In genomic region chr11:2950825-2951224, GRCh38 we compare ENCODE assay signal across 19 cellular contexts. TPM values are rescaled to one million over a fixed set of nuclear protein-coding genes. Genes with fewer than 3 reads are reported as not detected.
DNase-seq lines count a peak whose midpoint lies in the region; ATAC-seq, FAIRE-seq and TF ChIP-seq lines count a peak whose summit lies in the region.
"Had no signal": no experiment of that assay in that cellular context is flagged by ENCODE, and none has a peak within 500 bp of the region (broad histone marks: within the 10 kb centered on the region; RNA-seq: fewer than 3 reads in every experiment).

No MANE protein-coding gene starts in this region.

- H3K9me1 ChIP-seq in K562 (ENCODE audit: control insufficient read depth, insufficient read depth, low read length): peaks cover 3% of the 10 kb centered on the region

- TF ChIP-seq EP300 in K562 (IDR thresholded peaks at IDR 0.05; ENCODE audit: low read length): no peak

- CTCF ChIA-PET in A673 (lab: Charles Lee): no interaction called here
- CTCF ChIA-PET in OCI-LY7 (lab: Charles Lee; ENCODE audit: unreplicated experiment): no interaction called here
- CTCF ChIA-PET in K562 (lab: Yijun Ruan, JAX; ENCODE audit: low intra/inter-chr PET ratio): no interaction called here

- 95% methylated on average over 1 of the region's 1 CpG for WGBS in K562 (ENCODE audit: insufficient coverage, low coverage, missing lambda C conversion rate)

- H3K9me3 ChIP-seq in A673 (ENCODE audit: low read depth, low read length, poor library complexity, severe bottlenecking) (no peaks in the 10 kb centered on the region), OCI-LY7 (ENCODE audit: low read length) (no peaks in the 10 kb centered on the region), K562 (replicated peaks; ENCODE audit: control insufficient read depth, insufficient read depth, low read depth, low read length) (no peaks in the 10 kb centered on the region)
- H3K9me3 ChIP-seq: heart right ventricle, left ventricle myocardium inferior, vagina had no signal

- H4K20me1 ChIP-seq in OCI-LY7 (ENCODE audit: insufficient read depth, low read length): no peaks in the 10 kb centered on the region
- H4K20me1 ChIP-seq in K562 (replicated peaks; ENCODE audit: control insufficient read depth, insufficient read depth, low read length): peaks cover 7% of the 10 kb centered on the region; the same call in 1 of the 2 replicates

- in situ Hi-C loops in K562 (cut with MboI): no loop called here

- H3K4me3 ChIP-seq in A673 (ENCODE audit: low read depth, low read length, poor library complexity, severe bottlenecking) (no peak overlapping the region), OCI-LY7 (ENCODE audit: low read depth, low read length, poor library complexity, severe bottlenecking) (no peak overlapping the region), K562 (no peak overlapping the region)
- H3K4me3 ChIP-seq: heart right ventricle, left ventricle myocardium inferior, vagina had no signal

- H3K4me3 Mint-ChIP-seq in natural killer cell treated with Interleukin-12 subunit alpha and Interleukin-12 subunit beta and Interleukin-15 and Interleukin-18, amount 100 ng/mL, for 72 hours: peak overlapping the region; percentile 9
- H3K4me3 Mint-ChIP-seq: activated CD4-positive, alpha-beta T cell treated with anti-CD3 and anti-CD28 coated beads, Interleukin-2, amount 10 ng/mL, durations not matched to agents 7 days and 5 days; brain; CD14-positive monocyte had no signal

- peaks cover 22 to 40% of the 10 kb centered on the region in 2 donors for H3K4me1 Mint-ChIP-seq in natural killer cell treated with Interleukin-12 subunit alpha and Interleukin-12 subunit beta and Interleukin-15 and Interleukin-18, amount 100 ng/mL, for 72 hours (ENCODE audit: low read depth in 2 of 2)

- H3K27ac ChIP-seq in A673 (ENCODE audit: low read depth, low read length, poor library complexity, severe bottlenecking) (peak overlapping the region; percentile 68), OCI-LY7 (ENCODE audit: low read depth, low read length, poor library complexity, severe bottlenecking) (no peak overlapping the region), K562 (ENCODE audit: extremely low read depth, low read depth, low read length) (no peak overlapping the region)
- H3K27ac ChIP-seq: left ventricle myocardium inferior, vagina had no signal

- H3K36me3 ChIP-seq in A673 (ENCODE audit: insufficient read depth, low read length, poor library complexity, severe bottlenecking) (peaks cover 72% of the 10 kb centered on the region), OCI-LY7 (ENCODE audit: insufficient read depth, low read length) (peaks cover 100% of the 10 kb centered on the region), K562 (ENCODE audit: control insufficient read depth, insufficient read depth, low read length) (peaks cover 99% of the 10 kb centered on the region)

- H3K4me1 ChIP-seq in A673 (ENCODE audit: insufficient read depth, low read length, poor library complexity, severe bottlenecking) (peaks cover 39% of the 10 kb centered on the region), OCI-LY7 (ENCODE audit: insufficient read depth, low read length, poor library complexity, severe bottlenecking) (no peaks in the 10 kb centered on the region), K562 (replicated peaks in 1 of 2; ENCODE audit: control insufficient read depth in 2 of 2, insufficient read depth in 2 of 2, low read length in 2 of 2) (peaks cover 0 to 9% of the 10 kb centered on the region in 2 experiments; a peak in 3 of 5 replicates)

- no peaks in the 10 kb centered on the region for H3K27me3 Mint-ChIP-seq in natural killer cell treated with Interleukin-12 subunit alpha and Interleukin-12 subunit beta and Interleukin-15 and Interleukin-18, amount 100 ng/mL, for 72 hours
- H3K27me3 Mint-ChIP-seq: activated CD4-positive, alpha-beta T cell treated with anti-CD3 and anti-CD28 coated beads, Interleukin-2, amount 10 ng/mL, durations not matched to agents 7 days and 5 days; brain had no signal

- H3K27me3 ChIP-seq in A673 (replicated peaks; ENCODE audit: insufficient read depth, low read depth, low read length, poor library complexity) (no peaks in the 10 kb centered on the region), K562 (ENCODE audit: control insufficient read depth in 2 of 2, insufficient read depth in 2 of 2, low read length in 2 of 2) (no peaks in the 10 kb centered on the region)
- H3K27me3 ChIP-seq: heart right ventricle, vagina had no signal

- peaks cover 21% of the 10 kb centered on the region for H3K36me3 Mint-ChIP-seq in natural killer cell treated with Interleukin-12 subunit alpha and Interleukin-12 subunit beta and Interleukin-15 and Interleukin-18, amount 100 ng/mL, for 72 hours

- no peak for DNase-seq in A673 (ENCODE audit: low spot score)
- no peak for DNase-seq in OCI-LY7 (ENCODE audit: low spot score)
- DNase-seq in K562 (ENCODE audit: extremely low read depth in 1 of 4, low spot score in 3 of 4): no peak
- no peak for DNase-seq in natural killer cell treated with Interleukin-12 subunit alpha and Interleukin-12 subunit beta and Interleukin-15 and Interleukin-18, amount 100 ng/mL, for 72 hours (ENCODE audit: low spot score)
- no peak for DNase-seq in NCI-H187 treated with DMSO at 0.1 percent for 48 hours (lab: John Stamatoyannopoulos, UW)
- no peak for DNase-seq in islet precursor cell
- DNase-seq in urothelium cell line (ENCODE audit: low spot score): no peak
- no peak for DNase-seq in NCI-H345 (lab: John Stamatoyannopoulos, UW)
- DNase-seq: activated CD4-positive, alpha-beta T cell treated with anti-CD3 and anti-CD28 coated beads, Interleukin-2, amount 10 ng/mL, durations not matched to agents 7 days and 5 days; activated T-cell treated with anti-CD3 and anti-CD28 coated beads for 4 hours; cortex of kidney; heart right ventricle; left ventricle myocardium inferior; NCI-H1417; NCI-H526 had no signal

- no peak for TF ChIP-seq RAD21 in K562 (CRISPR knock-in tag; conservative IDR thresholded peaks at IDR 0.05 in 1 of 2, IDR thresholded peaks at IDR 0.05 in 1 of 2)

- H3K79me2 ChIP-seq in OCI-LY7 (ENCODE audit: insufficient read depth, low read depth, low read length) (no peaks in the 10 kb centered on the region), K562 (ENCODE audit: control insufficient read depth, insufficient read depth, low read length) (peaks cover 6% of the 10 kb centered on the region; the same call in 2 of the 3 replicates)

- no peaks in the 10 kb centered on the region for H3K9me2 ChIP-seq in OCI-LY7 (ENCODE audit: insufficient read depth, low read length)

- H3K4me2 ChIP-seq in OCI-LY7 (ENCODE audit: low read length) (no peak overlapping the region), K562 (ENCODE audit: insufficient read depth, low read length) (no peak overlapping the region)

- ATAC-seq in K562: no peak
- no peak for ATAC-seq in natural killer cell treated with Interleukin-12 subunit alpha and Interleukin-12 subunit beta and Interleukin-15 and Interleukin-18, amount 100 ng/mL, for 72 hours
- ATAC-seq: activated naive CD4-positive, alpha-beta T cell treated with anti-CD3 and anti-CD28 coated beads, Interleukin-2, amount 50 U/mL, for 72 hours; heart right ventricle had no signal

- BruUV-seq in A673 (replicated peaks; lab: Mats Ljungman, UMichigan) (TSS peak; percentile 9), OCI-LY7 (replicated peaks; lab: Mats Ljungman, UMichigan) (TSS peak; percentile 2), K562 (replicated peaks; lab: Mats Ljungman, UMichigan) (no TSS peak)

- peak overlapping the region; percentile 72 to 79 for H3K27ac Mint-ChIP-seq in natural killer cell treated with Interleukin-12 subunit alpha and Interleukin-12 subunit beta and Interleukin-15 and Interleukin-18, amount 100 ng/mL, for 72 hours

- intact Hi-C loops in A673 (cut with micrococcal nuclease; ENCODE audit: unreplicated experiment) (no loop called here), OCI-LY7 (cut with micrococcal nuclease; ENCODE audit: unreplicated experiment) (no loop called here), K562 (cut with micrococcal nuclease) (no loop called here)

- H2AFZ ChIP-seq in OCI-LY7 (ENCODE audit: low read length) (no peak overlapping the region), K562 (ENCODE audit: low read depth, low read length) (no peak overlapping the region)

- POLR2A ChIA-PET in A673 (lab: Charles Lee; ENCODE audit: low non-redundant PET) (no interaction called here), OCI-LY7 (lab: Charles Lee) (no interaction called here), K562 (lab: Yijun Ruan, JAX) (interaction anchor here (0.5 to 1.0 kb wide), 2 partner anchors 9 to 152 kb away, joined by 4 to 5 read pairs; no protein-coding TSS in a partner anchor)

- H3K9ac ChIP-seq in K562 (ENCODE audit: insufficient read depth in 1 of 2, low read depth in 2 of 2, low read length in 2 of 2): no peak overlapping the region

- no peak for TF ChIP-seq POLR2A in K562 (conservative IDR thresholded peaks at IDR 0.05)

- H3K9me3 Mint-ChIP-seq in natural killer cell treated with Interleukin-12 subunit alpha and Interleukin-12 subunit beta and Interleukin-15 and Interleukin-18, amount 100 ng/mL, for 72 hours: no peaks in the 10 kb centered on the region
- H3K9me3 Mint-ChIP-seq: activated CD4-positive, alpha-beta T cell treated with anti-CD3 and anti-CD28 coated beads, Interleukin-2, amount 10 ng/mL, durations not matched to agents 7 days and 5 days; activated naive CD4-positive, alpha-beta T cell treated with anti-CD3 and anti-CD28 coated beads, Interleukin-2, amount 50 U/mL, for 72 hours; brain; CD14-positive monocyte had no signal

- no peak for TF ChIP-seq CTCF in A673 (conservative IDR thresholded peaks at IDR 0.05; ENCODE audit: low read depth, low read length)
- no peak for TF ChIP-seq CTCF in OCI-LY7 (conservative IDR thresholded peaks at IDR 0.05; ENCODE audit: low read length)
- no peak for TF ChIP-seq CTCF in K562 (IDR thresholded peaks at IDR 0.05 in 2 of 3, conservative IDR thresholded peaks at IDR 0.05 in 1 of 3; ENCODE audit: insufficient read depth in 2 of 3, low read depth in 1 of 3, low read length in 3 of 3)

- FAIRE-seq in K562 (lab: Jason Lieb, UNC): peak; percentile 6
- FAIRE-seq in urothelium cell line (lab: Jason Lieb, UNC): no peak

RNA-seq across cellular contexts. Expression of gene PHLDA2, which starts 21.6 kb away (rescaled TPM):
- total RNA-seq in A673 (2021): 25.0 and 33.7 TPM in 2 replicates
- 0.16 and 1.0 TPM in 2 replicates for total RNA-seq in OCI-LY7 (2014; rRNA removed; shearing (Covaris generic))
- 0.34 and 0.50 TPM in 2 replicates for total RNA-seq in OCI-LY7 (2022)
- total RNA-seq in K562 (2011; cell fraction: chromatin; rRNA removed; ENCODE audit: low replicate concordance): 3.2 and 7.8 TPM in 2 replicates
- total RNA-seq in K562 (2011; cell fraction: nucleolus; rRNA removed): 13.6 and 14.7 TPM in 2 replicates
- total RNA-seq in K562 (2011; cell fraction: nucleoplasm; rRNA removed): 5.4 and 5.7 TPM in 2 replicates
- 14.8 and 26.2 TPM in 2 replicates for total RNA-seq in K562 (2014; rRNA removed)
- total RNA-seq in K562 (2014; rRNA removed; fragmentation: Illumina TruSeq; extraction: Trizol): 0.70 and 0.76 TPM in 2 replicates
- 5.7 and 6.3 TPM in 2 replicates for total RNA-seq in K562 (2015; rRNA removed; fragmentation: Illumina TruSeq; extraction: Trizol)
- 42.4 and 43.2 TPM in 2 replicates for total RNA-seq in K562 (2021)
- polyA plus RNA-seq in K562 (2011; rRNA removed): 4.7 and 4.9 TPM in 2 replicates
- 19.3 and 101 TPM in 2 replicates for polyA plus RNA-seq in K562 (2011; cell fraction: cytosol; rRNA removed)
- 10.5 and 21.0 TPM in 2 replicates for polyA plus RNA-seq in K562 (2011; cell fraction: nucleus; rRNA removed)
- 26.8 and 31.0 TPM in 2 replicates for polyA plus RNA-seq in K562 (2012)
- 4.0 and 24.8 TPM in 2 replicates for polyA plus RNA-seq in K562 (2014; fragmentation: Illumina TruSeq; extraction: Trizol)
- polyA plus RNA-seq in K562 (2014; fragmentation: Nextera tagmentation; extraction: Ambion mirVana): under 1 TPM; 0.43 to 0.87 TPM
- polyA plus RNA-seq in K562 (2014; rRNA removed): 33.6 and 37.8 TPM in 2 replicates
- polyA minus RNA-seq in K562 (2011; rRNA and poly(A)+ RNA removed): 0.84 and 1.1 TPM in 2 replicates
- polyA minus RNA-seq in K562 (2011; cell fraction: cytosol; rRNA and poly(A)+ RNA removed): 14.8 and 27.2 TPM in 2 replicates
- polyA minus RNA-seq in K562 (2011; cell fraction: nucleus; rRNA and poly(A)+ RNA removed): 11.8 and 14.1 TPM in 2 replicates
- total RNA-seq in natural killer cell treated with Interleukin-12 subunit alpha and Interleukin-12 subunit beta and Interleukin-15 and Interleukin-18, amount 100 ng/mL, for 72 hours: 1 to 10 TPM; 3.0 to 4.5 TPM
- total RNA-seq: left ventricle myocardium inferior had no signal

RNA-seq across cellular contexts. Expression of gene NAP1L4, which starts 41.3 kb away (rescaled TPM):
- total RNA-seq in A673 (2021) (169 and 184 TPM in 2 replicates), OCI-LY7 (2022) (183 and 188 TPM in 2 replicates), K562 (2014; rRNA removed) (217 and 237 TPM in 2 replicates), K562 (2014; rRNA removed; fragmentation: Illumina TruSeq; extraction: Trizol) (179 and 210 TPM in 2 replicates), K562 (2015; rRNA removed; fragmentation: Illumina TruSeq; extraction: Trizol) (145 and 153 TPM in 2 replicates), K562 (2021) (167 and 180 TPM in 2 replicates)
- total RNA-seq in OCI-LY7 (2014; rRNA removed; shearing (Covaris generic)): 152 and 247 TPM in 2 replicates
- 200 and 559 TPM in 2 replicates for total RNA-seq in K562 (2011; cell fraction: chromatin; rRNA removed; ENCODE audit: low replicate concordance)
- 89.9 and 105 TPM in 2 replicates for total RNA-seq in K562 (2011; cell fraction: nucleolus; rRNA removed)
- total RNA-seq in K562 (2011; cell fraction: nucleoplasm; rRNA removed): 185 and 193 TPM in 2 replicates
- polyA plus RNA-seq in K562 (2011; rRNA removed) (145 and 176 TPM in 2 replicates), K562 (2014; fragmentation: Illumina TruSeq; extraction: Trizol) (154 and 184 TPM in 2 replicates), K562 (2014; fragmentation: Nextera tagmentation; extraction: Ambion mirVana) (10 to 100 TPM; 34.1 to 50.7 TPM), K562 (2014; rRNA removed) (221 and 244 TPM in 2 replicates)
- 72.7 and 90.0 TPM in 2 replicates for polyA plus RNA-seq in K562 (2011; cell fraction: cytosol; rRNA removed)
- 166 and 223 TPM in 2 replicates for polyA plus RNA-seq in K562 (2011; cell fraction: nucleus; rRNA removed)
- polyA plus RNA-seq in K562 (2012): 103 and 135 TPM in 2 replicates
- 207 and 232 TPM in 2 replicates for polyA minus RNA-seq in K562 (2011; rRNA and poly(A)+ RNA removed)
- polyA minus RNA-seq in K562 (2011; cell fraction: cytosol; rRNA and poly(A)+ RNA removed): 66.1 and 67.2 TPM in 2 replicates
- polyA minus RNA-seq in K562 (2011; cell fraction: nucleus; rRNA and poly(A)+ RNA removed): 76.3 and 166 TPM in 2 replicates
- 100 to 1,000 TPM; 160 to 222 TPM for total RNA-seq in natural killer cell treated with Interleukin-12 subunit alpha and Interleukin-12 subunit beta and Interleukin-15 and Interleukin-18, amount 100 ng/mL, for 72 hours
